ENCODE assay signal across 24 cellular contexts in genomic region chr6:112929661-112930060, GRCh38.
"Had no signal": no experiment of that assay in that cellular context is flagged by ENCODE, and none has a peak within 500 bp of the region (broad histone marks: within the 10 kb centered on the region; RNA-seq: fewer than 3 reads in every experiment).

No MANE protein-coding gene starts in this region.

- H3K36me3 ChIP-seq: breast epithelium, esophagus muscularis mucosa, gastrocnemius medialis, lower lobe of right lung, neural progenitor cell, thoracic aorta, upper lobe of left lung had no signal

- H3K27me3 ChIP-seq: breast epithelium, esophagus muscularis mucosa, gastrocnemius medialis, neural progenitor cell, upper lobe of left lung had no signal

- H3K9me3 Mint-ChIP-seq: activated T-helper 2 cell treated with anti-CD3 and anti-CD28 coated beads, Interferon-gamma antibody, Interleukin-2, Interleukin-4, amounts not matched to agents 10 μg/mL and 5 μg/mL and 100 μg/mL, durations not matched to agents 14 hours and 24 hours and 36 hours had no signal

- H3K36me3 Mint-ChIP-seq: activated naive CD8-positive, alpha-beta T cell; naive B cell; neural progenitor cell had no signal

- ATAC-seq: activated T-cell treated with anti-CD3 and anti-CD28 coated beads, Interleukin-2, amount 50 U/mL, for 4 hours; gastrocnemius medialis; left lobe of liver; lower lobe of right lung; sciatic nerve had no signal

- H3K9ac ChIP-seq: neural progenitor cell had no signal

- H3K27me3 Mint-ChIP-seq: activated naive CD8-positive, alpha-beta T cell; central memory CD8-positive, alpha-beta T cell had no signal

- H3K4me1 Mint-ChIP-seq: central memory CD8-positive, alpha-beta T cell; naive B cell had no signal

- H2AFZ ChIP-seq: neural progenitor cell had no signal

- H3K4me3 ChIP-seq: breast epithelium, coronary artery, esophagus muscularis mucosa, gastrocnemius medialis, lower lobe of right lung, neural progenitor cell, thoracic aorta, upper lobe of left lung had no signal

- FAIRE-seq: keratinocyte had no signal

- H3K4me3 Mint-ChIP-seq: activated naive CD8-positive, alpha-beta T cell; activated T-cell treated with anti-CD3 and anti-CD28 coated beads, Interleukin-2, amount 50 U/mL, for 4 hours; central memory CD8-positive, alpha-beta T cell; naive B cell; neural progenitor cell had no signal

- H3K27ac Mint-ChIP-seq: activated naive CD8-positive, alpha-beta T cell; activated T-helper 2 cell treated with anti-CD3 and anti-CD28 coated beads, Interferon-gamma antibody, Interleukin-2, Interleukin-4, amounts not matched to agents 10 μg/mL and 5 μg/mL and 100 μg/mL, durations not matched to agents 14 hours and 24 hours and 36 hours; naive B cell; neural progenitor cell had no signal

- H3K4me2 ChIP-seq: neural progenitor cell had no signal

- H3K4me1 ChIP-seq: breast epithelium, esophagus muscularis mucosa, gastrocnemius medialis, lower lobe of right lung, neural progenitor cell, upper lobe of left lung had no signal

- H3K9me3 ChIP-seq: breast epithelium, esophagus muscularis mucosa, gastrocnemius medialis, lower lobe of right lung, thoracic aorta, upper lobe of left lung had no signal

- DNase-seq: activated CD8-positive, alpha-beta memory T cell treated with anti-CD3 and anti-CD28 coated beads for 24 hours; activated CD8-positive, alpha-beta memory T cell treated with anti-CD3 and anti-CD28 coated beads, Interleukin-2, amount 50 U/mL, for 48 hours; activated naive CD4-positive, alpha-beta T cell; activated T-cell treated with anti-CD3 and anti-CD28 coated beads, Interleukin-2, amount 50 U/mL, for 4 hours; gastrocnemius medialis; hippocampal formation; lower lobe of right lung; mesendoderm; naive B cell; stimulated activated CD4-positive, alpha-beta T cell treated with anti-CD3 and anti-CD28 coated beads, Interleukin-4, amount 100 ng/mL, for 24 hours; stimulated activated naive CD4-positive, alpha-beta T cell treated with Interleukin-2 at 50 U/mL for 16 hours; T-helper 9 cell; upper lobe of left lung had no signal

- H3K27ac ChIP-seq: breast epithelium, coronary artery, esophagus muscularis mucosa, gastrocnemius medialis, lower lobe of right lung, neural progenitor cell, thoracic aorta, upper lobe of left lung had no signal
